Comparison of ENCODE assay signal across 20 cellular contexts in genomic region chr3:108441081-108441507, GRCh38.
A peak's percentile ranks its signal among the peaks of the same experiment; 100 is the strongest.
DNase-seq lines count a peak whose midpoint lies in the region; TF ChIP-seq lines count a peak whose summit lies in the region.
"Had no signal": no experiment of that assay in that cellular context is flagged by ENCODE, and none has a peak within 500 bp of the region (broad histone marks: within the 10 kb centered on the region; RNA-seq: fewer than 3 reads in every experiment).

No MANE protein-coding gene starts in this region.

- no peaks in the 10 kb centered on the region for H3K4me1 ChIP-seq in osteoblast (ENCODE audit: insufficient read depth, low read length)
- H3K4me1 ChIP-seq: prostate gland, upper lobe of left lung had no signal

- no peaks in the 10 kb centered on the region for H3K9me3 ChIP-seq in osteoblast (ENCODE audit: low read depth, low read length)
- H3K9me3 ChIP-seq: prostate gland had no signal

- no peaks in the 10 kb centered on the region for H3K79me2 ChIP-seq in osteoblast (ENCODE audit: insufficient read depth, low read length)

- H3K27ac Mint-ChIP-seq in chondrocyte (ENCODE audit: unreplicated experiment): no peak overlapping the region
- H3K27ac Mint-ChIP-seq in activated T-helper 1 cell treated with anti-CD3 and anti-CD28 coated beads, Interleukin-12 subunit alpha, Interleukin-12 subunit beta, Interleukin-2, Interleukin-4 antibody, amounts not matched to agents 30 ng/mL and 10 ng/mL and 1 ng/mL, durations not matched to agents 14 hours and 24 hours and 36 hours: no peak overlapping the region
- H3K27ac Mint-ChIP-seq: activated naive CD8-positive, alpha-beta T cell; IgD-negative memory B cell had no signal

- H3K36me3 Mint-ChIP-seq in chondrocyte (ENCODE audit: low read depth): no peaks in the 10 kb centered on the region
- H3K36me3 Mint-ChIP-seq in activated T-helper 1 cell treated with anti-CD3 and anti-CD28 coated beads, Interleukin-12 subunit alpha, Interleukin-12 subunit beta, Interleukin-2, Interleukin-4 antibody, amounts not matched to agents 30 ng/mL and 10 ng/mL and 1 ng/mL, durations not matched to agents 14 hours and 24 hours and 36 hours (ENCODE audit: low read depth): no peaks in the 10 kb centered on the region

- H2AFZ ChIP-seq in osteoblast (ENCODE audit: low read length): peak overlapping the region; percentile 29

- H3K27me3 ChIP-seq in osteoblast (ENCODE audit: insufficient read depth, low read length): no peaks in the 10 kb centered on the region
- H3K27me3 ChIP-seq: upper lobe of left lung had no signal

- peak; percentile 6 for DNase-seq in NCI-H1092 treated with DMSO at 0.1 percent for 48 hours (lab: John Stamatoyannopoulos, UW)
- peak; percentile 27 for DNase-seq in RPMI7951 (ENCODE audit: low read depth)
- DNase-seq in fibroblast of mammary gland (ENCODE audit: low read depth): peak; percentile 48
- no peak for DNase-seq in osteoblast (ENCODE audit: insufficient read length, low spot score, missing footprints)
- DNase-seq in DMS79 treated with DMSO at 0.1 percent for 48 hours (lab: John Stamatoyannopoulos, UW): no peak
- DNase-seq in chondrocyte (ENCODE audit: low spot score): no peak
- no peak for DNase-seq in activated T-helper 1 cell treated with anti-CD3 and anti-CD28 coated beads, Interleukin-12 subunit alpha, Interleukin-12 subunit beta, Interleukin-2, Interleukin-4 antibody, amounts not matched to agents 30 ng/mL and 10 ng/mL and 1 ng/mL, durations not matched to agents 14 hours and 24 hours and 36 hours (ENCODE audit: low spot score)
- DNase-seq in T1000 (lab: John Stamatoyannopoulos, UW): no peak
- DNase-seq: activated CD4-positive, alpha-beta T cell treated with anti-CD3 and anti-CD28 coated beads for 48 hours; activated T-cell treated with anti-CD3 and anti-CD28 coated beads, Interleukin-2, amount 50 U/mL, for 1 hour; C1 segment of cervical spinal cord; DMS153; effector memory CD4-positive, alpha-beta T cell; MV-4-11; stimulated activated CD4-positive, alpha-beta T cell treated with anti-CD3 and anti-CD28 coated beads, Interleukin-12 subunit alpha, Interleukin-12 subunit beta, amount 100 ng/mL, for 4 hours; stimulated activated naive CD4-positive, alpha-beta T cell treated with Interleukin-2 at 50 U/mL for 16 hours; upper lobe of left lung had no signal

- intact Hi-C loops in activated T-helper 1 cell treated with anti-CD3 and anti-CD28 coated beads, Interleukin-12 subunit alpha, Interleukin-12 subunit beta, Interleukin-2, Interleukin-4 antibody, amounts not matched to agents 30 ng/mL and 10 ng/mL and 1 ng/mL, durations not matched to agents 14 hours and 24 hours and 36 hours (cut with micrococcal nuclease): no loop called here

- H3K27ac ChIP-seq in osteoblast (ENCODE audit: low read depth, low read length): no peak overlapping the region
- H3K27ac ChIP-seq: prostate gland, upper lobe of left lung had no signal

- no peaks in the 10 kb centered on the region for H3K4me1 Mint-ChIP-seq in chondrocyte (ENCODE audit: low read depth)
- no peaks in the 10 kb centered on the region for H3K4me1 Mint-ChIP-seq in activated T-helper 1 cell treated with anti-CD3 and anti-CD28 coated beads, Interleukin-12 subunit alpha, Interleukin-12 subunit beta, Interleukin-2, Interleukin-4 antibody, amounts not matched to agents 30 ng/mL and 10 ng/mL and 1 ng/mL, durations not matched to agents 14 hours and 24 hours and 36 hours (ENCODE audit: low read depth)

- H3K9me3 Mint-ChIP-seq in chondrocyte (ENCODE audit: low read depth): no peaks in the 10 kb centered on the region
- H3K9me3 Mint-ChIP-seq in activated T-helper 1 cell treated with anti-CD3 and anti-CD28 coated beads, Interleukin-12 subunit alpha, Interleukin-12 subunit beta, Interleukin-2, Interleukin-4 antibody, amounts not matched to agents 30 ng/mL and 10 ng/mL and 1 ng/mL, durations not matched to agents 14 hours and 24 hours and 36 hours: no peaks in the 10 kb centered on the region

- no peaks in the 10 kb centered on the region for H3K36me3 ChIP-seq in osteoblast (ENCODE audit: insufficient read depth, low read length)
- H3K36me3 ChIP-seq: prostate gland, upper lobe of left lung had no signal

- H3K4me3 ChIP-seq in fibroblast of mammary gland (ENCODE audit: control insufficient read depth, low read depth, low read length) (no peak overlapping the region), osteoblast (ENCODE audit: insufficient read depth, low read length) (no peak overlapping the region)
- H3K4me3 ChIP-seq: prostate gland, upper lobe of left lung had no signal

- TF ChIP-seq CTCF in fibroblast of mammary gland (conservative IDR thresholded peaks at IDR 0.05; ENCODE audit: control insufficient read depth, insufficient read depth, low read depth, low read length): no peak
- TF ChIP-seq CTCF in osteoblast (IDR thresholded peaks at IDR 0.05; ENCODE audit: extremely low read depth, low read depth, low read length): no peak
- TF ChIP-seq CTCF in chondrocyte (IDR thresholded peaks at IDR 0.05): no peak

- no peaks in the 10 kb centered on the region for H4K20me1 ChIP-seq in osteoblast (ENCODE audit: insufficient read depth, low read length)

- no peak overlapping the region for H3K4me2 ChIP-seq in osteoblast (ENCODE audit: insufficient read depth, low read length)

- no peaks in the 10 kb centered on the region for H3K27me3 Mint-ChIP-seq in chondrocyte (ENCODE audit: low read depth)
- no peaks in the 10 kb centered on the region for H3K27me3 Mint-ChIP-seq in activated T-helper 1 cell treated with anti-CD3 and anti-CD28 coated beads, Interleukin-12 subunit alpha, Interleukin-12 subunit beta, Interleukin-2, Interleukin-4 antibody, amounts not matched to agents 30 ng/mL and 10 ng/mL and 1 ng/mL, durations not matched to agents 14 hours and 24 hours and 36 hours (ENCODE audit: insufficient read depth)
- H3K27me3 Mint-ChIP-seq: activated naive CD8-positive, alpha-beta T cell; IgD-negative memory B cell had no signal

- H3K4me3 Mint-ChIP-seq in chondrocyte (ENCODE audit: unreplicated experiment): no peak overlapping the region
- H3K4me3 Mint-ChIP-seq in activated T-helper 1 cell treated with anti-CD3 and anti-CD28 coated beads, Interleukin-12 subunit alpha, Interleukin-12 subunit beta, Interleukin-2, Interleukin-4 antibody, amounts not matched to agents 30 ng/mL and 10 ng/mL and 1 ng/mL, durations not matched to agents 14 hours and 24 hours and 36 hours: no peak overlapping the region
- H3K4me3 Mint-ChIP-seq: activated naive CD8-positive, alpha-beta T cell; IgD-negative memory B cell had no signal

Comparison
In these comparisons a context has a peak if more than half of its experiments do, and no peak if none do; other contexts are left out.
1. DNase-seq: peak in NCI-H1092 treated with DMSO at 0.1 percent for 48 hours (single experiment), RPMI7951 (single experiment) and fibroblast of mammary gland (single experiment); none in osteoblast (single experiment), DMS79 treated with DMSO at 0.1 percent for 48 hours (single experiment), chondrocyte (single experiment), activated T-helper 1 cell treated with anti-CD3 and anti-CD28 coated beads, Interleukin-12 subunit alpha, Interleukin-12 subunit beta, Interleukin-2, Interleukin-4 antibody, amounts not matched to agents 30 ng/mL and 10 ng/mL and 1 ng/mL, durations not matched to agents 14 hours and 24 hours and 36 hours (single experiment) and T1000 (single experiment).